In genomic region chr4:74161676-74162450, GRCh38 we compare ENCODE assay signal across 22 cellular contexts. TPM values are rescaled to one million over a fixed set of nuclear protein-coding genes. Genes with fewer than 3 reads are reported as not detected.
DNase-seq lines count a peak whose midpoint lies in the region; ATAC-seq and TF ChIP-seq lines count a peak whose summit lies in the region.
"Had no signal": no experiment of that assay in that cellular context is flagged by ENCODE, and none has a peak within 500 bp of the region (broad histone marks: within the 10 kb centered on the region; RNA-seq: fewer than 3 reads in every experiment).

No MANE protein-coding gene starts in this region.

- no peak overlapping the region for H3K4me2 ChIP-seq in GM23338

- H3K27me3 Mint-ChIP-seq in GM23338 (ENCODE audit: insufficient read depth, low read depth, poor library complexity), result peaks cover 2% of the 10 kb centered on the region
- H3K27me3 Mint-ChIP-seq: progenitor cell of endocrine pancreas; stimulated activated naive B cell treated with anti-CD40 and anti-IgM and Interleukin-4, amounts not matched to agents 10 μg/mL and 1 μg/mL and 100 μg/mL, for 72 hours had no signal

- no peaks in the 10 kb centered on the region for H3F3A ChIP-seq in GM23338 (replicated peaks; ENCODE audit: low read depth)

- peaks cover 61% of the 10 kb centered on the region for H3K79me2 ChIP-seq in GM23338 (replicated peaks; ENCODE audit: insufficient read depth)

- H3K36me3 Mint-ChIP-seq in GM23338 (ENCODE audit: low read depth), result peaks cover 31% of the 10 kb centered on the region; the same call in 2 of the 3 replicates

- no peak overlapping the region for H3K4me3 Mint-ChIP-seq in GM23338
- H3K4me3 Mint-ChIP-seq: B cell; stimulated activated naive B cell treated with anti-CD40 and anti-IgM and Interleukin-4, amounts not matched to agents 10 μg/mL and 1 μg/mL and 100 μg/mL, for 72 hours had no signal

- H3K27ac ChIP-seq in GM23338 (ENCODE audit: low read depth) (no peak overlapping the region), muscle layer of duodenum (ENCODE audit: low read length) (peak overlapping the region; percentile 10)
- H3K27ac ChIP-seq: HL-60, tibial nerve had no signal

- H3K27ac Mint-ChIP-seq in GM23338, result peak overlapping the region; percentile 61; the same call in 1 of the 2 replicates
- H3K27ac Mint-ChIP-seq: B cell; natural killer cell; progenitor cell of endocrine pancreas; stimulated activated naive B cell treated with anti-CD40 and anti-IgM and Interleukin-4, amounts not matched to agents 10 μg/mL and 1 μg/mL and 100 μg/mL, for 72 hours had no signal

- H3K4me1 ChIP-seq in GM23338 (ENCODE audit: insufficient read depth), result peaks cover 27% of the 10 kb centered on the region
- peaks cover 0 to 4% of the 10 kb centered on the region in 2 donors for H3K4me1 ChIP-seq in muscle layer of duodenum (ENCODE audit: control insufficient read depth in 1 of 2, insufficient read depth in 2 of 2, low read length in 2 of 2)
- H3K4me1 ChIP-seq: Caco-2 had no signal

- H3K4me3 ChIP-seq in GM23338 (no peak overlapping the region), astrocyte of the spinal cord (ENCODE audit: low read depth, low read length) (no peak overlapping the region), muscle layer of duodenum (ENCODE audit: low read depth in 1 of 2, low read length in 2 of 2) (no peak overlapping the region)
- H3K4me3 ChIP-seq: tibial nerve had no signal

- H3K9me2 ChIP-seq in GM23338 (ENCODE audit: insufficient read depth), result no peaks in the 10 kb centered on the region

- H3K27me3 ChIP-seq in GM23338 (ENCODE audit: insufficient read depth), result no peaks in the 10 kb centered on the region
- H3K27me3 ChIP-seq in muscle layer of duodenum (ENCODE audit: low read depth, low read length), result no peaks in the 10 kb centered on the region
- H3K27me3 ChIP-seq: tibial nerve had no signal

- no peak for TF ChIP-seq CTCF in GM23338 (conservative IDR thresholded peaks at IDR 0.05; ENCODE audit: low read depth in 2 of 2)
- no peak for TF ChIP-seq CTCF in astrocyte of the spinal cord (IDR thresholded peaks at IDR 0.05; ENCODE audit: low read depth, low read length)

- peaks cover 6% of the 10 kb centered on the region for H4K20me1 ChIP-seq in GM23338 (replicated peaks; ENCODE audit: insufficient read depth)

- in situ Hi-C loops in astrocyte of the spinal cord (cut with HindIII; ENCODE audit: low sequenced_read_pairs) (no loop called here), G401 (cut with HindIII; ENCODE audit: low sequenced_read_pairs) (no loop called here)

- no peak overlapping the region for H2AFZ ChIP-seq in GM23338

- H3K4me1 Mint-ChIP-seq in GM23338, result peaks cover 30% of the 10 kb centered on the region

- H3K36me3 ChIP-seq in GM23338 (ENCODE audit: insufficient read depth), result no peaks in the 10 kb centered on the region; the same call in 1 of the 2 replicates
- H3K36me3 ChIP-seq in muscle layer of duodenum (ENCODE audit: control insufficient read depth in 1 of 2, insufficient read depth in 2 of 2, low read length in 2 of 2), result peaks cover 0 to 15% of the 10 kb centered on the region in 2 donors

- DNase-seq in DMS 273 (lab: John Stamatoyannopoulos, UW; ENCODE audit: unreplicated experiment) (peak; percentile 33), GM23338 (ENCODE audit: low spot score) (no peak), astrocyte of the spinal cord (ENCODE audit: low read depth, low spot score) (peak; percentile 13), G401 (ENCODE audit: low spot score) (no peak), Ammon's horn (ENCODE audit: low spot score) (no peak)
- DNase-seq: activated CD4-positive, alpha-beta T cell treated with anti-CD3 and anti-CD28 coated beads for 1 hour; activated effector memory CD4-positive, alpha-beta T cell treated with anti-CD3 and anti-CD28 coated beads, Interleukin-2, amount 50 U/mL, for 16 hours; Caco-2; GDM1; GOT3; KG1; natural killer cell; SHP77 treated with DMSO at 0.1 percent for 48 hours; stimulated activated naive B cell treated with anti-CD40 and anti-IgM and Interleukin-4, amounts not matched to agents 10 μg/mL and 1 μg/mL and 100 μg/mL, for 72 hours; T-helper 9 cell had no signal

- H3K9me3 Mint-ChIP-seq in GM23338, result no peaks in the 10 kb centered on the region
- H3K9me3 Mint-ChIP-seq: natural killer cell; stimulated activated naive B cell treated with anti-CD40 and anti-IgM and Interleukin-4, amounts not matched to agents 10 μg/mL and 1 μg/mL and 100 μg/mL, for 72 hours had no signal

- no peaks in the 10 kb centered on the region for H3K9me3 ChIP-seq in muscle layer of duodenum (ENCODE audit: control insufficient read depth in 1 of 2, low read length in 2 of 2)
- H3K9me3 ChIP-seq: Caco-2, tibial nerve had no signal

- ATAC-seq in GM23338 (no peak), HG03432 (IDR thresholded peaks at IDR 0.05; ENCODE audit: unreplicated experiment) (no peak), HG03097 (IDR thresholded peaks at IDR 0.05; ENCODE audit: low FRiP score, unreplicated experiment) (no peak)
- ATAC-seq: natural killer cell; stimulated activated naive B cell treated with anti-CD40 and anti-IgM and Interleukin-4, amounts not matched to agents 10 μg/mL and 1 μg/mL and 100 μg/mL, for 72 hours had no signal

TF ChIP-seq in GM23338, 12 proteins besides CTCF, POLR2A, EP300 and RAD21:
- TF ChIP-seq ZNF331 (CRISPR knock-in tag; IDR thresholded peaks at IDR 0.05; ENCODE audit: low read depth), result no peak

RNA-seq across cellular contexts. Expression of gene MTHFD2L, which starts 3.9 kb away (rescaled TPM):
- 24.4 and 29.2 TPM in 2 replicates for total RNA-seq in GM23338 (2014; rRNA removed; shearing (Covaris generic))
- polyA plus RNA-seq in GM23338 (2016; fragmentation: Nextera tagmentation; extraction: Ambion mirVana), result 35.2 and 35.7 TPM in 2 replicates
- 9.3 and 19.4 TPM in 2 replicates for total RNA-seq in G401 (2014; rRNA removed; shearing (Covaris generic))

Comparison
In these comparisons a context has a peak if more than half of its experiments do, and no peak if none do; other contexts are left out.
1. DNase-seq: peak in DMS 273 (single experiment) and astrocyte of the spinal cord (single experiment); none in GM23338 (single experiment), G401 (single experiment) and Ammon's horn (single experiment).